13 cellular contexts compared by ENCODE assay signal in genomic region chr2:30361751-30362394, GRCh38.
DNase-seq lines count a peak whose midpoint lies in the region; ATAC-seq and TF ChIP-seq lines count a peak whose summit lies in the region.
"Had no signal": no experiment of that assay in that cellular context is flagged by ENCODE, and none has a peak within 500 bp of the region (broad histone marks: within the 10 kb centered on the region; RNA-seq: fewer than 3 reads in every experiment).

No MANE protein-coding gene starts in this region.

- no peaks in the 10 kb centered on the region for H3K9me3 Mint-ChIP-seq in naive thymus-derived CD4-positive, alpha-beta T cell

- H3K27me3 Mint-ChIP-seq in naive thymus-derived CD4-positive, alpha-beta T cell = no peaks in the 10 kb centered on the region

- H3K36me3 ChIP-seq in heart left ventricle = no peaks in the 10 kb centered on the region
- H3K36me3 ChIP-seq in naive thymus-derived CD4-positive, alpha-beta T cell (ENCODE audit: control insufficient read depth in 2 of 3, insufficient read depth in 3 of 3, low read length in 3 of 3) = no peaks in the 10 kb centered on the region
- H3K36me3 ChIP-seq in vagina = no peaks in the 10 kb centered on the region
- H3K36me3 ChIP-seq: adrenal gland had no signal

- H3K27ac ChIP-seq in heart left ventricle = peak overlapping the region; percentile 9 to 90 (median 80)
- H3K27ac ChIP-seq in naive thymus-derived CD4-positive, alpha-beta T cell (ENCODE audit: low read depth, low read length) = peak overlapping the region; percentile 49
- H3K27ac ChIP-seq in vagina = peak overlapping the region; percentile 41
- H3K27ac ChIP-seq: C4-2B, VCaP had no signal

- H3K36me3 Mint-ChIP-seq in naive thymus-derived CD4-positive, alpha-beta T cell = no peaks in the 10 kb centered on the region

- POLR2A ChIA-PET in naive thymus-derived CD4-positive, alpha-beta T cell (lab: Charles Lee) = interaction anchor here (0.8 to 2.7 kb wide), 10 partner anchors 10 to 114 kb away, joined by 3 to 8 read pairs (median 4); no protein-coding TSS in a partner anchor

- ATAC-seq in heart left ventricle (no peak), left cardiac atrium (no peak), GM19397 (IDR thresholded peaks at IDR 0.05; ENCODE audit: unreplicated experiment) (no peak), HG03108 (IDR thresholded peaks at IDR 0.05; ENCODE audit: unreplicated experiment) (no peak)
- peak; percentile 25 for ATAC-seq in naive thymus-derived CD4-positive, alpha-beta T cell

- CTCF ChIA-PET in naive thymus-derived CD4-positive, alpha-beta T cell (lab: Charles Lee) = interaction anchor here (1.2 to 2.0 kb wide), 2 partner anchors 27 to 153 kb away, joined by 5 to 8 read pairs; no protein-coding TSS in a partner anchor

- H3K9me3 ChIP-seq in heart left ventricle = no peaks in the 10 kb centered on the region
- H3K9me3 ChIP-seq in naive thymus-derived CD4-positive, alpha-beta T cell (ENCODE audit: control insufficient read depth in 2 of 3, low read length in 3 of 3) = no peaks in the 10 kb centered on the region
- no peaks in the 10 kb centered on the region for H3K9me3 ChIP-seq in vagina
- H3K9me3 ChIP-seq: adrenal gland had no signal

- H3K4me1 Mint-ChIP-seq in naive thymus-derived CD4-positive, alpha-beta T cell = peaks cover 36 to 75% (median 56%) of the 10 kb centered on the region in 7 donors

- peak overlapping the region; percentile 5 to 62 (median 46) for H3K4me3 Mint-ChIP-seq in naive thymus-derived CD4-positive, alpha-beta T cell

- TF ChIP-seq POLR2A in heart left ventricle (IDR thresholded peaks at IDR 0.05) (no peak), vagina (IDR thresholded peaks at IDR 0.05) (no peak)

- H3K27me3 ChIP-seq in heart left ventricle (no peaks in the 10 kb centered on the region), vagina (no peaks in the 10 kb centered on the region)
- H3K27me3 ChIP-seq in naive thymus-derived CD4-positive, alpha-beta T cell (ENCODE audit: control insufficient read depth in 2 of 2, insufficient read depth in 2 of 2, low read length in 2 of 2) = no peaks in the 10 kb centered on the region
- H3K27me3 ChIP-seq: adrenal gland had no signal

- 62 to 72% (median 68%) methylated on average over 11 of the region's 11 CpGs for WGBS in heart left ventricle, 4 donors

- TF ChIP-seq CTCF in heart left ventricle (IDR thresholded peaks at IDR 0.05) = no peak
- TF ChIP-seq CTCF in astrocyte of the spinal cord (IDR thresholded peaks at IDR 0.05; ENCODE audit: low read depth, low read length) = no peak
- no peak for TF ChIP-seq CTCF in vagina (IDR thresholded peaks at IDR 0.05)

- intact Hi-C loops in heart left ventricle (cut with DNase I) = loop anchor here in 4 of 10 donors (5.0 kb wide), 3 partner anchors 45 to 130 kb away; partner anchors contain the start of gene LBH (in 1 of the 4)
- intact Hi-C loops in left cardiac atrium (cut with DNase I) = loop anchor here in 1 of 2 donors (5.0 to 10.0 kb wide), 2 partner anchors 45 to 83 kb away; partner anchors contain the start of gene LCLAT1
- intact Hi-C loops in naive thymus-derived CD4-positive, alpha-beta T cell (cut with micrococcal nuclease) = no loop called here
- intact Hi-C loops in vagina (cut with DNase I) = no loop called here

- no peak overlapping the region for H3K4me3 ChIP-seq in heart left ventricle
- no peak overlapping the region for H3K4me3 ChIP-seq in astrocyte of the spinal cord (ENCODE audit: low read depth, low read length)
- no peak overlapping the region for H3K4me3 ChIP-seq in naive thymus-derived CD4-positive, alpha-beta T cell (ENCODE audit: low read length)
- H3K4me3 ChIP-seq in vagina = no peak overlapping the region
- H3K4me3 ChIP-seq: adrenal gland had no signal

- peak overlapping the region; percentile 29 to 92 (median 67) for H3K27ac Mint-ChIP-seq in naive thymus-derived CD4-positive, alpha-beta T cell

- no peak for DNase-seq in heart left ventricle
- no peak for DNase-seq in left cardiac atrium
- DNase-seq in astrocyte of the spinal cord (ENCODE audit: low read depth, low spot score) = peak; percentile 26
- peak in 2 of 9 donors; percentile 6 to 13 for DNase-seq in naive thymus-derived CD4-positive, alpha-beta T cell
- no peak for DNase-seq in vagina (ENCODE audit: extremely low spot score in 2 of 2)
- no peak for DNase-seq in foreskin melanocyte
- DNase-seq: NCI-H1436, small intestine had no signal

- in situ Hi-C loops in astrocyte of the spinal cord (cut with HindIII; ENCODE audit: low sequenced_read_pairs) = no loop called here

- H3K4me1 ChIP-seq in heart left ventricle = peaks cover 21 to 68% (median 50%) of the 10 kb centered on the region in 12 donors
- H3K4me1 ChIP-seq in naive thymus-derived CD4-positive, alpha-beta T cell (ENCODE audit: control insufficient read depth in 2 of 2, insufficient read depth in 2 of 2, low read length in 2 of 2) = peaks cover 7 to 35% of the 10 kb centered on the region in 2 donors
- peaks cover 37% of the 10 kb centered on the region for H3K4me1 ChIP-seq in vagina
